In genomic region chr11:107043242-107043991, GRCh38 we compare ENCODE assay signal across 9 cellular contexts. TPM values are rescaled to one million over a fixed set of nuclear protein-coding genes. Genes with fewer than 3 reads are reported as not detected.
A peak's percentile ranks its signal among the peaks of the same experiment; 100 is the strongest.
DNase-seq lines count a peak whose midpoint lies in the region; ATAC-seq, FAIRE-seq and TF ChIP-seq lines count a peak whose summit lies in the region.
"Had no signal": no experiment of that assay in that cellular context is flagged by ENCODE, and none has a peak within 500 bp of the region (broad histone marks: within the 10 kb centered on the region; RNA-seq: fewer than 3 reads in every experiment).

No MANE protein-coding gene starts in this region.

- no peaks in the 10 kb centered on the region for H3K79me2 ChIP-seq in HepG2 (ENCODE audit: insufficient read depth, low read length)

- TF ChIP-seq CTCF in spleen (IDR thresholded peaks at IDR 0.05 in 8 of 11, conservative IDR thresholded peaks at IDR 0.05 in 3 of 11) (no peak), HepG2 (CRISPR knock-in tag; IDR thresholded peaks at IDR 0.05) (no peak)

- no peaks in the 10 kb centered on the region for H3K27me3 Mint-ChIP-seq in activated naive CD8-positive, alpha-beta T cell treated with anti-CD3 and anti-CD28 coated beads, Interleukin-2, amount 50 U/mL, for 24 hours
- no peaks in the 10 kb centered on the region for H3K27me3 Mint-ChIP-seq in activated naive CD8-positive, alpha-beta T cell treated with anti-CD3 and anti-CD28 coated beads for 36 hours
- H3K27me3 Mint-ChIP-seq: activated B cell treated with CpG ODN at 0.5 μM for 24 hours had no signal

- H3K4me2 ChIP-seq in HepG2 (ENCODE audit: low read depth, low read length), result no peak overlapping the region

- 45 to 65% (median 51%) methylated on average over 4 of the region's 4 CpGs for WGBS in spleen, 5 donors
- 13% methylated on average over 4 of the region's 4 CpGs for WGBS in HepG2 (ENCODE audit: low lambda C conversion rate)

- peaks cover 9% of the 10 kb centered on the region for H3K4me1 Mint-ChIP-seq in activated naive CD8-positive, alpha-beta T cell treated with anti-CD3 and anti-CD28 coated beads, Interleukin-2, amount 50 U/mL, for 24 hours
- H3K4me1 Mint-ChIP-seq in activated naive CD8-positive, alpha-beta T cell treated with anti-CD3 and anti-CD28 coated beads for 36 hours, result peaks cover 3% of the 10 kb centered on the region
- H3K4me1 Mint-ChIP-seq: activated B cell treated with CpG ODN at 0.5 μM for 24 hours had no signal

- H3K9me3 Mint-ChIP-seq in activated naive CD8-positive, alpha-beta T cell treated with anti-CD3 and anti-CD28 coated beads, Interleukin-2, amount 50 U/mL, for 24 hours, result no peaks in the 10 kb centered on the region
- H3K9me3 Mint-ChIP-seq in activated naive CD8-positive, alpha-beta T cell treated with anti-CD3 and anti-CD28 coated beads for 36 hours, result peaks cover 5% of the 10 kb centered on the region

- H3K27ac ChIP-seq in spleen, result no peak overlapping the region
- no peak overlapping the region for H3K27ac ChIP-seq in HepG2 (ENCODE audit: extremely low read length, insufficient read depth, low read length)

- H3K4me3 ChIP-seq in spleen (no peak overlapping the region), HepG2 (replicated peaks in 1 of 3; ENCODE audit: insufficient read depth in 1 of 3, low read depth in 2 of 3, low read length in 3 of 3) (no peak overlapping the region)

- intact Hi-C loops in spleen (cut with DNase I; ENCODE audit: low total_unique reads) (no loop called here), left colon (cut with DNase I, micrococcal nuclease) (no loop called here), HepG2 (cut with micrococcal nuclease; ENCODE audit: unreplicated experiment) (no loop called here)

- FAIRE-seq in HepG2 (lab: Jason Lieb, UNC), result no peak

- no TSS peak for BruUV-seq in HepG2 (replicated peaks; lab: Mats Ljungman, UMichigan)

- no peak overlapping the region for H2AFZ ChIP-seq in HepG2 (ENCODE audit: low read length)

- DNase-seq in activated naive CD8-positive, alpha-beta T cell treated with anti-CD3 and anti-CD28 coated beads, Interleukin-2, amount 50 U/mL, for 24 hours, result no peak
- no peak for DNase-seq in activated naive CD8-positive, alpha-beta T cell treated with anti-CD3 and anti-CD28 coated beads for 36 hours
- DNase-seq in amniotic stem cell (lab: John Stamatoyannopoulos, UW) (peak; percentile 81), spleen (no peak), left colon (no peak), HepG2 (ENCODE audit: low spot score) (no peak), NCI-H82 (lab: John Stamatoyannopoulos, UW) (no peak)
- DNase-seq: activated B cell treated with CpG ODN at 0.5 μM for 24 hours had no signal

- H3K27ac Mint-ChIP-seq in activated naive CD8-positive, alpha-beta T cell treated with anti-CD3 and anti-CD28 coated beads, Interleukin-2, amount 50 U/mL, for 24 hours, result no peak overlapping the region
- H3K27ac Mint-ChIP-seq in activated naive CD8-positive, alpha-beta T cell treated with anti-CD3 and anti-CD28 coated beads for 36 hours, result no peak overlapping the region
- H3K27ac Mint-ChIP-seq: activated B cell treated with CpG ODN at 0.5 μM for 24 hours had no signal

- in situ Hi-C loops in HepG2 (cut with HindIII; ENCODE audit: extremely low pct_ligation_motif_present, low pct_unique_long_range_greater_than_20kb), result no loop called here

- H3K36me3 ChIP-seq in spleen, result no peaks in the 10 kb centered on the region
- H3K36me3 ChIP-seq in HepG2 (replicated peaks in 1 of 2; ENCODE audit: control insufficient read depth in 1 of 2, insufficient read depth in 2 of 2, low read length in 2 of 2), result no peaks in the 10 kb centered on the region

- POLR2A ChIA-PET in HepG2 (lab: Yijun Ruan, JAX), result no interaction called here

- CTCF ChIA-PET in HepG2 (lab: Yijun Ruan, JAX; ENCODE audit: low intra/inter-chr PET ratio, low total read pairs), result no interaction called here

- H4K20me1 ChIP-seq in HepG2 (ENCODE audit: insufficient read depth, low read length), result no peaks in the 10 kb centered on the region

- ATAC-seq in activated naive CD8-positive, alpha-beta T cell treated with anti-CD3 and anti-CD28 coated beads, Interleukin-2, amount 50 U/mL, for 24 hours, result peak; percentile 93
- ATAC-seq in HG03196 (IDR thresholded peaks at IDR 0.05; ENCODE audit: unreplicated experiment), result peak; percentile 85
- no peak for ATAC-seq in left colon
- no peak for ATAC-seq in HepG2

- H3K4me1 ChIP-seq in spleen (no peaks in the 10 kb centered on the region), HepG2 (ENCODE audit: insufficient read depth, low read length) (no peaks in the 10 kb centered on the region)

- no peaks in the 10 kb centered on the region for H3K27me3 ChIP-seq in spleen (replicated peaks in 1 of 7)
- no peaks in the 10 kb centered on the region for H3K27me3 ChIP-seq in HepG2 (ENCODE audit: control insufficient read depth in 1 of 2, insufficient read depth in 2 of 2, low read length in 2 of 2)

- H3K4me3 Mint-ChIP-seq in activated naive CD8-positive, alpha-beta T cell treated with anti-CD3 and anti-CD28 coated beads, Interleukin-2, amount 50 U/mL, for 24 hours, result no peak overlapping the region
- no peak overlapping the region for H3K4me3 Mint-ChIP-seq in activated naive CD8-positive, alpha-beta T cell treated with anti-CD3 and anti-CD28 coated beads for 36 hours
- H3K4me3 Mint-ChIP-seq: activated B cell treated with CpG ODN at 0.5 μM for 24 hours had no signal

- TF ChIP-seq EP300 in HepG2 (IDR thresholded peaks at IDR 0.05; ENCODE audit: low read depth in 2 of 2, low read length in 2 of 2) (no peak), HepG2 (CRISPR knock-in tag; IDR thresholded peaks at IDR 0.05; ENCODE audit: borderline replicate concordance) (no peak)

- H3K9ac ChIP-seq in HepG2 (ENCODE audit: insufficient read depth, low read depth, low read length), result no peak overlapping the region

- TF ChIP-seq RAD21 in HepG2 (CRISPR knock-in tag; IDR thresholded peaks at IDR 0.05), result no peak

- peaks cover 0 to 13% (median 2%) of the 10 kb centered on the region in 8 donors for H3K9me3 ChIP-seq in spleen
- H3K9me3 ChIP-seq in HepG2 (ENCODE audit: low read length), result no peaks in the 10 kb centered on the region; the same call in 1 of the 2 replicates

- H3K36me3 Mint-ChIP-seq in activated naive CD8-positive, alpha-beta T cell treated with anti-CD3 and anti-CD28 coated beads, Interleukin-2, amount 50 U/mL, for 24 hours (ENCODE audit: low read depth), result no peaks in the 10 kb centered on the region
- no peaks in the 10 kb centered on the region for H3K36me3 Mint-ChIP-seq in activated naive CD8-positive, alpha-beta T cell treated with anti-CD3 and anti-CD28 coated beads for 36 hours

- TF ChIP-seq POLR2A in spleen (IDR thresholded peaks at IDR 0.05) (no peak), HepG2 (IDR thresholded peaks at IDR 0.05; ENCODE audit: insufficient read depth in 1 of 2, low read depth in 2 of 2, low read length in 2 of 2) (no peak)

TF ChIP-seq in HepG2, 621 proteins besides CTCF, POLR2A, EP300 and RAD21:
- TF ChIP-seq U2AF2 (IDR thresholded peaks at IDR 0.05; ENCODE audit: low read depth, low read length), result no peak
- TF ChIP-seq MTERF4 (CRISPR knock-in tag; IDR thresholded peaks at IDR 0.05), result no peak
- TF ChIP-seq DR1 (CRISPR knock-in tag; IDR thresholded peaks at IDR 0.05), result no peak
- TF ChIP-seq SRSF9 (IDR thresholded peaks at IDR 0.05; ENCODE audit: borderline replicate concordance, insufficient read depth, low read depth, low read length, poor library complexity, severe bottlenecking), result no peak

RNA-seq across cellular contexts. Expression of gene GUCY1A2, which starts 25.1 kb away (rescaled TPM):
- total RNA-seq in activated naive CD8-positive, alpha-beta T cell treated with anti-CD3 and anti-CD28 coated beads for 36 hours, result not detected
- 10 to 100 TPM in 6 of 7 donors, 1 to 10 TPM in 1; 9.4 to 64.0 (median 25.4) TPM for total RNA-seq in spleen
- under 1 TPM; 0.32 to 0.99 (median 0.59) TPM for polyA plus RNA-seq in spleen
- total RNA-seq in left colon, result 1 to 10 TPM in 1 of 2 donors, under 1 TPM in 1; 0.37 to 1.2 TPM
- total RNA-seq in HepG2 (2016; rRNA removed; fragmentation: Illumina TruSeq; extraction: Trizol), result 0.07 TPM in 1 of 2 replicates, not detected in the other
- 0.09 TPM in 1 of 2 replicates, not detected in the other for total RNA-seq in HepG2 (2016; cell fraction: cytosol; rRNA removed; fragmentation: Illumina TruSeq; extraction: Trizol; ENCODE audit: low read depth)
- 0.04 TPM in 1 of 2 replicates, not detected in the other for total RNA-seq in HepG2 (2016; cell fraction: insoluble cytoplasmic fraction; rRNA removed; fragmentation: Illumina TruSeq; extraction: Trizol)
- total RNA-seq in HepG2 (2016; cell fraction: membrane; rRNA removed; fragmentation: Illumina TruSeq; extraction: Trizol), result 0.03 and 0.06 TPM in 2 replicates
- total RNA-seq in HepG2 (2016; cell fraction: nucleus; rRNA removed; fragmentation: Illumina TruSeq; extraction: Trizol), result 0.03 and 0.09 TPM in 2 replicates
- polyA plus RNA-seq in HepG2 (2011; rRNA removed), result 0.01 TPM in 2 replicates
- polyA plus RNA-seq in HepG2 (2011; cell fraction: cytosol; rRNA removed), result under 0.01 TPM in 1 of 2 replicates, not detected in the other
- polyA plus RNA-seq in HepG2 (2011; cell fraction: nucleus; rRNA removed), result 0.03 TPM in 1 of 2 replicates, not detected in the other
- polyA plus RNA-seq in HepG2 (2012), result 0.01 TPM in 1 of 2 replicates, not detected in the other
- not detected in 2 replicates for polyA plus RNA-seq in HepG2 (2016; cell fraction: cytosol; fragmentation: Illumina TruSeq; extraction: Trizol; ENCODE audit: low read depth)
- polyA plus RNA-seq in HepG2 (2016; cell fraction: insoluble cytoplasmic fraction; fragmentation: Illumina TruSeq; extraction: Trizol; ENCODE audit: low read depth), result 0.01 and 0.05 TPM in 2 replicates
- not detected in 2 replicates for polyA plus RNA-seq in HepG2 (2016; cell fraction: membrane; fragmentation: Illumina TruSeq; extraction: Trizol; ENCODE audit: low read depth)
- polyA plus RNA-seq in HepG2 (2016; cell fraction: nucleus; fragmentation: Illumina TruSeq; extraction: Trizol; ENCODE audit: insufficient read depth, low read depth), result 0.03 and 0.07 TPM in 2 replicates
- polyA minus RNA-seq in HepG2 (2011; rRNA and poly(A)+ RNA removed; ENCODE audit: low replicate concordance), result not detected in 2 replicates
- polyA minus RNA-seq in HepG2 (2011; cell fraction: cytosol; rRNA and poly(A)+ RNA removed), result not detected in 2 replicates
- polyA minus RNA-seq in HepG2 (2011; cell fraction: nucleus; rRNA and poly(A)+ RNA removed), result 0.25 and 0.26 TPM in 2 replicates
- total RNA-seq: activated B cell treated with CpG ODN at 0.5 μM for 24 hours had no signal

Comparison
In these comparisons a context has a peak if more than half of its experiments do, and no peak if none do; other contexts are left out.
1. ATAC-seq: peak in activated naive CD8-positive, alpha-beta T cell treated with anti-CD3 and anti-CD28 coated beads, Interleukin-2, amount 50 U/mL, for 24 hours (single experiment) and HG03196 (single experiment); none in left colon (single experiment) and HepG2 (single experiment).
2. RNA of gene GUCY1A2, which starts 25.1 kb away (total RNA-seq): 9.4 to 64.0 TPM in spleen; 0.37 to 1.2 TPM in left colon, 0.03 to 0.09 TPM in HepG2 and not detected in activated naive CD8-positive, alpha-beta T cell treated with anti-CD3 and anti-CD28 coated beads for 36 hours; every median in the first group is over 4 times any median in the second.